1 cellular context compared by ENCODE assay signal in genomic region chr4:179521937-179522336, GRCh38.
TF ChIP-seq lines count a peak whose summit lies in the region.

No MANE protein-coding gene starts in this region.

TF ChIP-seq in GM23338, 12 proteins besides CTCF, POLR2A, EP300 and RAD21:
- TF ChIP-seq ZNF462 (CRISPR knock-in tag; IDR thresholded peaks at IDR 0.05) (no peak), ETS1 (IDR thresholded peaks at IDR 0.05) (no peak), JUNB (IDR thresholded peaks at IDR 0.05; ENCODE audit: unreplicated experiment) (no peak), REST (IDR thresholded peaks at IDR 0.05; ENCODE audit: unreplicated experiment) (no peak), STAT1 (IDR thresholded peaks at IDR 0.05; ENCODE audit: unreplicated experiment) (no peak), POLR2AphosphoS5 (IDR thresholded peaks at IDR 0.05; ENCODE audit: low read depth) (no peak), ZNF114 (CRISPR knock-in tag; IDR thresholded peaks at IDR 0.05) (no peak), EZH2 (IDR thresholded peaks at IDR 0.05; ENCODE audit: low read depth, unreplicated experiment) (no peak), EZH2phosphoT487 (IDR thresholded peaks at IDR 0.05; ENCODE audit: unreplicated experiment) (no peak), CREB1 (CRISPR knock-in tag; IDR thresholded peaks at IDR 0.05; ENCODE audit: low read depth) (no peak), NANOG (IDR thresholded peaks at IDR 0.05; ENCODE audit: borderline replicate concordance) (no peak), ZNF331 (CRISPR knock-in tag; IDR thresholded peaks at IDR 0.05; ENCODE audit: low read depth) (no peak)
